17 cellular contexts compared by ENCODE assay signal in genomic region chr6:131761061-131761761, GRCh38. TPM values are rescaled to one million over a fixed set of nuclear protein-coding genes. Genes with fewer than 3 reads are reported as not detected.
DNase-seq lines count a peak whose midpoint lies in the region; ATAC-seq, FAIRE-seq and TF ChIP-seq lines count a peak whose summit lies in the region.
"Had no signal": no experiment of that assay in that cellular context is flagged by ENCODE, and none has a peak within 500 bp of the region (broad histone marks: within the 10 kb centered on the region; RNA-seq: fewer than 3 reads in every experiment).

No MANE protein-coding gene starts in this region.

- H3K36me3 Mint-ChIP-seq in activated CD8-positive, alpha-beta T cell treated with anti-CD3 and anti-CD28 coated beads, Interleukin-2, amount 10 ng/mL, durations not matched to agents 7 days and 5 days (ENCODE audit: low read depth), result no peaks in the 10 kb centered on the region
- H3K36me3 Mint-ChIP-seq: activated CD4-positive, alpha-beta memory T cell treated with anti-CD3 and anti-CD28 coated beads for 36 hours; natural killer cell had no signal

- H3K36me3 ChIP-seq in brain microvascular endothelial cell (replicated peaks), result no peaks in the 10 kb centered on the region
- H3K36me3 ChIP-seq in kidney epithelial cell (ENCODE audit: control insufficient read depth, insufficient read depth, low read length), result no peaks in the 10 kb centered on the region
- H3K36me3 ChIP-seq: lower lobe of right lung, suprapubic skin had no signal

- H3K27ac ChIP-seq in brain microvascular endothelial cell, result no peak overlapping the region
- H3K27ac ChIP-seq: lower lobe of right lung, suprapubic skin had no signal

- in situ Hi-C loops in brain microvascular endothelial cell (cut with HindIII; ENCODE audit: low pct_ligation_motif_present, low sequenced_read_pairs), result no loop called here

- ATAC-seq in GM19395 (IDR thresholded peaks at IDR 0.05; ENCODE audit: unreplicated experiment) (no peak), HG03280 (IDR thresholded peaks at IDR 0.05; ENCODE audit: unreplicated experiment) (no peak)
- ATAC-seq in activated CD8-positive, alpha-beta T cell treated with anti-CD3 and anti-CD28 coated beads, Interleukin-2, amount 10 ng/mL, durations not matched to agents 7 days and 5 days, result no peak
- ATAC-seq: lower lobe of right lung, natural killer cell, SK-N-SH treated with all-trans-retinoic acid at 6 μM for 48 hours had no signal

- POLR2A ChIA-PET in activated CD8-positive, alpha-beta T cell treated with anti-CD3 and anti-CD28 coated beads, Interleukin-2, amount 10 ng/mL, durations not matched to agents 7 days and 5 days (lab: Charles Lee), result no interaction called here

- H3K27ac Mint-ChIP-seq in activated CD8-positive, alpha-beta T cell treated with anti-CD3 and anti-CD28 coated beads, Interleukin-2, amount 10 ng/mL, durations not matched to agents 7 days and 5 days, result no peak overlapping the region
- H3K27ac Mint-ChIP-seq: activated CD4-positive, alpha-beta memory T cell treated with anti-CD3 and anti-CD28 coated beads for 36 hours; natural killer cell had no signal

- H3K4me3 ChIP-seq in brain microvascular endothelial cell (ENCODE audit: low read depth, low read length) (no peak overlapping the region), kidney epithelial cell (ENCODE audit: low read depth, low read length) (no peak overlapping the region)
- H3K4me3 ChIP-seq: lower lobe of right lung, suprapubic skin had no signal

- CTCF ChIA-PET in activated CD8-positive, alpha-beta T cell treated with anti-CD3 and anti-CD28 coated beads, Interleukin-2, amount 10 ng/mL, durations not matched to agents 7 days and 5 days (lab: Charles Lee), result interaction anchor here (1.4 kb wide), 1 partner anchor 66 kb away, joined by 3 read pairs; no protein-coding TSS in a partner anchor

- TF ChIP-seq CTCF in brain microvascular endothelial cell (IDR thresholded peaks at IDR 0.05; ENCODE audit: low read depth, low read length, missing control alignments) (no peak), kidney epithelial cell (IDR thresholded peaks at IDR 0.05; ENCODE audit: insufficient read depth, low read length, poor library complexity, severe bottlenecking) (no peak)

- no peaks in the 10 kb centered on the region for H3K4me1 Mint-ChIP-seq in activated CD8-positive, alpha-beta T cell treated with anti-CD3 and anti-CD28 coated beads, Interleukin-2, amount 10 ng/mL, durations not matched to agents 7 days and 5 days (ENCODE audit: low read depth)
- H3K4me1 Mint-ChIP-seq: natural killer cell had no signal

- no peak for FAIRE-seq in HTR-8/SVneo (lab: Jason Lieb, UNC)

- H3K4me3 Mint-ChIP-seq in activated CD8-positive, alpha-beta T cell treated with anti-CD3 and anti-CD28 coated beads, Interleukin-2, amount 10 ng/mL, durations not matched to agents 7 days and 5 days, result no peak overlapping the region
- H3K4me3 Mint-ChIP-seq: activated CD4-positive, alpha-beta memory T cell treated with anti-CD3 and anti-CD28 coated beads for 36 hours; natural killer cell had no signal

- DNase-seq in AG08395 (ENCODE audit: low spot score) (peak; percentile 31), HTR-8/SVneo (ENCODE audit: insufficient read length, low spot score) (peak; percentile 8), brain microvascular endothelial cell (peak; percentile 9), kidney epithelial cell (ENCODE audit: low read depth) (peak; percentile 23), NOMO-1 treated with dmso at 0.1 percent for 144 hours (lab: John Stamatoyannopoulos, UW; ENCODE audit: unreplicated experiment) (no peak)
- no peak for DNase-seq in activated CD8-positive, alpha-beta T cell treated with anti-CD3 and anti-CD28 coated beads, Interleukin-2, amount 10 ng/mL, durations not matched to agents 7 days and 5 days
- DNase-seq: activated CD4-positive, alpha-beta memory T cell treated with anti-CD3 and anti-CD28 coated beads for 36 hours; amygdala; GOT3; lower lobe of right lung; natural killer cell; NCI-H1105; NCI-H2227 treated with DMSO at 0.1 percent for 48 hours had no signal

- H3K9me3 Mint-ChIP-seq in activated CD8-positive, alpha-beta T cell treated with anti-CD3 and anti-CD28 coated beads, Interleukin-2, amount 10 ng/mL, durations not matched to agents 7 days and 5 days (ENCODE audit: insufficient read depth), result no peaks in the 10 kb centered on the region
- H3K9me3 Mint-ChIP-seq: activated CD4-positive, alpha-beta memory T cell treated with anti-CD3 and anti-CD28 coated beads for 36 hours; natural killer cell had no signal

- H3K27me3 Mint-ChIP-seq in activated CD8-positive, alpha-beta T cell treated with anti-CD3 and anti-CD28 coated beads, Interleukin-2, amount 10 ng/mL, durations not matched to agents 7 days and 5 days (ENCODE audit: low read depth), result peaks cover 14% of the 10 kb centered on the region

- H3K27me3 ChIP-seq in brain microvascular endothelial cell (replicated peaks), result no peaks in the 10 kb centered on the region
- no peaks in the 10 kb centered on the region for H3K27me3 ChIP-seq in kidney epithelial cell (ENCODE audit: control insufficient read depth, insufficient read depth, low read length)
- H3K27me3 ChIP-seq: suprapubic skin had no signal

RNA-seq across cellular contexts. Expression of gene ENPP1, which starts 46.6 kb away (rescaled TPM):
- 1.2 and 1.3 TPM in 2 replicates for total RNA-seq in kidney epithelial cell
- under 1 TPM; 0.29 to 0.50 TPM for total RNA-seq in activated CD8-positive, alpha-beta T cell treated with anti-CD3 and anti-CD28 coated beads, Interleukin-2, amount 10 ng/mL, durations not matched to agents 7 days and 5 days

RNA-seq across cellular contexts. Expression of gene CTAGE9, which starts 50.4 kb away (rescaled TPM):
- total RNA-seq in kidney epithelial cell, result not detected in 2 replicates
- total RNA-seq in activated CD8-positive, alpha-beta T cell treated with anti-CD3 and anti-CD28 coated beads, Interleukin-2, amount 10 ng/mL, durations not matched to agents 7 days and 5 days, result not detected
- total RNA-seq: activated CD4-positive, alpha-beta memory T cell treated with anti-CD3 and anti-CD28 coated beads for 36 hours; lower lobe of right lung; suprapubic skin had no signal

Comparison
In these comparisons a context has a peak if more than half of its experiments do, and no peak if none do; other contexts are left out.
1. DNase-seq: peak in AG08395 (single experiment), HTR-8/SVneo (single experiment), brain microvascular endothelial cell (single experiment) and kidney epithelial cell (single experiment); none in NOMO-1 treated with dmso at 0.1 percent for 144 hours (single experiment) and activated CD8-positive, alpha-beta T cell treated with anti-CD3 and anti-CD28 coated beads, Interleukin-2, amount 10 ng/mL, durations not matched to agents 7 days and 5 days (single experiment).